ENCODE assay signal across 10 cellular contexts in the genomic region with DNA sequence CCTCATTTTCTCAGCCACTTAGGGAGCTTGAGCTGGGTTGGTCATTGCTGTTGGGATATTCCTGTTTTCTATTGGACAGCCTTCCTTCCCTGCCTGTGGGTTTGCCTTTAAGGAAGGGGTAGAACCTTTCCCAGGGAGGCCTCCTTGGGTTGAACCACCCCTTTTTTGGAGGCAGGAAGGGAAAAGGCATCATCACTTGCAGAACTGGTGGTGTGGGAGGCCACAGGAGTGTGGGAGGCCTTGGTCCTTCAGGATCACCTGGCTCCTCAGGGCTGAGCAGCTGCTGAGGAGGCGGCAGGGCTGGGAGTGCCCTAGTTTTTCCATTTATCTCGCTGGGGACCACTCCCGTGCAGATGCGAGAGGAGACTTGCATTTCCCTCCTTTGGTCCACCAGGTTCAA. TPM values are rescaled to one million over a fixed set of nuclear protein-coding genes. Genes with fewer than 3 reads are reported as not detected.
DNase-seq lines count a peak whose midpoint lies in the region; ATAC-seq, FAIRE-seq and TF ChIP-seq lines count a peak whose summit lies in the region.
"Had no signal": no experiment of that assay in that cellular context is flagged by ENCODE, and none has a peak within 500 bp of the region (broad histone marks: within the 10 kb centered on the region; RNA-seq: fewer than 3 reads in every experiment).

No MANE protein-coding gene starts in this region.

- WGBS in tibial nerve, 2 donors: 63 to 65% methylated on average over 4 of the region's 4 CpGs

- no peak for DNase-seq in activated T-cell treated with anti-CD3 and anti-CD28 coated beads, Interleukin-2, amount 50 U/mL, for 4 hours
- DNase-seq in activated T-cell treated with anti-CD3 and anti-CD28 coated beads, Interleukin-2, amount 50 U/mL, for 1 hour: no peak
- no peak for DNase-seq in memory B cell (ENCODE audit: low spot score in 2 of 2)
- no peak for DNase-seq in tibial nerve (ENCODE audit: low spot score in 2 of 2)
- DNase-seq in RCC 7860 (ENCODE audit: low spot score): no peak
- no peak for DNase-seq in right atrium auricular region (ENCODE audit: low spot score)

- peaks cover 49% of the 10 kb centered on the region for H3K4me1 Mint-ChIP-seq in activated T-cell treated with anti-CD3 and anti-CD28 coated beads, Interleukin-2, amount 50 U/mL, for 4 hours (ENCODE audit: low read depth)
- H3K4me1 Mint-ChIP-seq in activated T-helper 17 cell treated with anti-CD3 and anti-CD28 coated beads, Interleukin-2, amount 50 U/mL, for 72 hours: peaks cover 12% of the 10 kb centered on the region
- H3K4me1 Mint-ChIP-seq in memory B cell: peaks cover 23% of the 10 kb centered on the region

- no peak for ATAC-seq in activated T-cell treated with anti-CD3 and anti-CD28 coated beads, Interleukin-2, amount 50 U/mL, for 4 hours
- no peak for ATAC-seq in activated T-helper 17 cell treated with anti-CD3 and anti-CD28 coated beads, Interleukin-2, amount 50 U/mL, for 72 hours (replicated peaks)
- ATAC-seq in memory B cell (ENCODE audit: low read depth) (no peak), GM21528 (IDR thresholded peaks at IDR 0.05; ENCODE audit: low FRiP score, unreplicated experiment) (no peak)

- TF ChIP-seq EP300 in tibial nerve (IDR thresholded peaks at IDR 0.05): no peak

- no peaks in the 10 kb centered on the region for H3K9me3 Mint-ChIP-seq in activated T-cell treated with anti-CD3 and anti-CD28 coated beads, Interleukin-2, amount 50 U/mL, for 4 hours
- no peaks in the 10 kb centered on the region for H3K9me3 Mint-ChIP-seq in activated T-helper 17 cell treated with anti-CD3 and anti-CD28 coated beads, Interleukin-2, amount 50 U/mL, for 72 hours
- no peaks in the 10 kb centered on the region for H3K9me3 Mint-ChIP-seq in memory B cell

- no peak for TF ChIP-seq POLR2A in tibial nerve (IDR thresholded peaks at IDR 0.05)

- H3K36me3 ChIP-seq in tibial nerve: peaks cover 0 to 54% (median under 1%) of the 10 kb centered on the region in 3 donors
- peaks cover 16% of the 10 kb centered on the region for H3K36me3 ChIP-seq in right atrium auricular region
- H3K36me3 ChIP-seq: prostate gland had no signal

- H3K27me3 Mint-ChIP-seq in activated T-cell treated with anti-CD3 and anti-CD28 coated beads, Interleukin-2, amount 50 U/mL, for 4 hours (ENCODE audit: low read depth): no peaks in the 10 kb centered on the region
- H3K27me3 Mint-ChIP-seq in activated T-helper 17 cell treated with anti-CD3 and anti-CD28 coated beads, Interleukin-2, amount 50 U/mL, for 72 hours: no peaks in the 10 kb centered on the region
- H3K27me3 Mint-ChIP-seq in memory B cell: no peaks in the 10 kb centered on the region

- H3K9me3 ChIP-seq in tibial nerve (no peaks in the 10 kb centered on the region), right atrium auricular region (no peaks in the 10 kb centered on the region)
- H3K9me3 ChIP-seq: prostate gland had no signal

- H3K4me3 ChIP-seq in tibial nerve (peak overlapping the region in 1 of 4 donors; percentile 86), right atrium auricular region (no peak overlapping the region)

- no peak for TF ChIP-seq CTCF in tibial nerve (IDR thresholded peaks at IDR 0.05)
- no peak for TF ChIP-seq CTCF in right atrium auricular region (IDR thresholded peaks at IDR 0.05)

- H3K36me3 Mint-ChIP-seq in activated T-cell treated with anti-CD3 and anti-CD28 coated beads, Interleukin-2, amount 50 U/mL, for 4 hours (ENCODE audit: insufficient read depth): peaks cover 19% of the 10 kb centered on the region
- peaks cover 49% of the 10 kb centered on the region for H3K36me3 Mint-ChIP-seq in activated T-helper 17 cell treated with anti-CD3 and anti-CD28 coated beads, Interleukin-2, amount 50 U/mL, for 72 hours (ENCODE audit: low read depth)
- H3K36me3 Mint-ChIP-seq in memory B cell: peaks cover 8% of the 10 kb centered on the region

- H3K4me1 ChIP-seq in tibial nerve (peaks cover 0 to 39% (median 16%) of the 10 kb centered on the region in 4 donors), right atrium auricular region (peaks cover 0 to 24% of the 10 kb centered on the region in 2 donors)

- H3K27ac Mint-ChIP-seq in activated T-helper 17 cell treated with anti-CD3 and anti-CD28 coated beads, Interleukin-2, amount 50 U/mL, for 72 hours: no peak overlapping the region
- no peak overlapping the region for H3K27ac Mint-ChIP-seq in memory B cell

- H3K27me3 ChIP-seq in tibial nerve (no peaks in the 10 kb centered on the region), right atrium auricular region (no peaks in the 10 kb centered on the region)

- H3K4me3 Mint-ChIP-seq in activated T-cell treated with anti-CD3 and anti-CD28 coated beads, Interleukin-2, amount 50 U/mL, for 4 hours: peak overlapping the region; percentile 96
- H3K4me3 Mint-ChIP-seq in activated T-helper 17 cell treated with anti-CD3 and anti-CD28 coated beads, Interleukin-2, amount 50 U/mL, for 72 hours: peak overlapping the region; percentile 95
- H3K4me3 Mint-ChIP-seq in memory B cell: peak overlapping the region; percentile 97

- no peak for FAIRE-seq in RCC 7860 (lab: Jason Lieb, UNC)

- H3K27ac ChIP-seq in tibial nerve (peak overlapping the region in 3 of 4 donors; percentile 66 to 86 (median 78)), right atrium auricular region (peak overlapping the region in 1 of 2 donors; percentile 69)

RNA-seq across cellular contexts. Expression of gene CYB561D1, which starts 0.7 kb away (rescaled TPM):
- 10 to 100 TPM in 2 of 3 donors, 1 to 10 TPM in 1; 9.0 to 11.1 (median 10.6) TPM for total RNA-seq in activated T-cell treated with anti-CD3 and anti-CD28 coated beads, Interleukin-2, amount 50 U/mL, for 4 hours
- 10 to 100 TPM in 1 of 2 donors, 1 to 10 TPM in 1; 7.6 to 19.2 TPM for total RNA-seq in activated T-helper 17 cell treated with anti-CD3 and anti-CD28 coated beads, Interleukin-2, amount 50 U/mL, for 72 hours
- total RNA-seq in tibial nerve (1 to 10 TPM; 4.4 to 8.4 (median 5.6) TPM), right atrium auricular region (1 to 10 TPM; 2.6 to 6.9 TPM)

RNA-seq across cellular contexts. Expression of gene ATXN7L2, which starts 9.5 kb away (rescaled TPM):
- total RNA-seq in activated T-cell treated with anti-CD3 and anti-CD28 coated beads, Interleukin-2, amount 50 U/mL, for 4 hours: 10 to 100 TPM; 19.5 to 23.8 (median 23.6) TPM
- total RNA-seq in activated T-helper 17 cell treated with anti-CD3 and anti-CD28 coated beads, Interleukin-2, amount 50 U/mL, for 72 hours: 10 to 100 TPM; 14.5 to 15.3 TPM
- 1 to 10 TPM; 6.5 to 6.8 (median 6.5) TPM for total RNA-seq in tibial nerve
- total RNA-seq in right atrium auricular region: 1 to 10 TPM; 2.4 to 3.5 TPM

RNA-seq across cellular contexts. Expression of gene AMIGO1, which starts 16.3 kb away (rescaled TPM):
- 1 to 10 TPM; 2.9 to 4.5 (median 4.0) TPM for total RNA-seq in activated T-cell treated with anti-CD3 and anti-CD28 coated beads, Interleukin-2, amount 50 U/mL, for 4 hours
- 1 to 10 TPM; 1.1 to 1.2 TPM for total RNA-seq in activated T-helper 17 cell treated with anti-CD3 and anti-CD28 coated beads, Interleukin-2, amount 50 U/mL, for 72 hours
- total RNA-seq in tibial nerve (10 to 100 TPM in 1 of 4 donors, 1 to 10 TPM in 3; 8.1 to 10.3 (median 8.4) TPM), right atrium auricular region (10 to 100 TPM; 11.0 to 15.1 TPM)

RNA-seq across cellular contexts. Expression of gene SYPL2, which starts 26.9 kb away (rescaled TPM):
- total RNA-seq in activated T-cell treated with anti-CD3 and anti-CD28 coated beads, Interleukin-2, amount 50 U/mL, for 4 hours: under 1 TPM in 2 of 3 donors, not detected in 1; 0.13 to 0.37 TPM
- not detected for total RNA-seq in activated T-helper 17 cell treated with anti-CD3 and anti-CD28 coated beads, Interleukin-2, amount 50 U/mL, for 72 hours
- total RNA-seq in tibial nerve (1 to 10 TPM; 1.5 to 3.5 (median 2.4) TPM), right atrium auricular region (1 to 10 TPM; 4.7 to 9.6 TPM)

RNA-seq across cellular contexts. Expression of gene GPR61, which starts 46.4 kb away (rescaled TPM):
- total RNA-seq in activated T-cell treated with anti-CD3 and anti-CD28 coated beads, Interleukin-2, amount 50 U/mL, for 4 hours: not detected
- under 1 TPM in 1 of 2 donors, not detected in 1; 0.45 TPM for total RNA-seq in activated T-helper 17 cell treated with anti-CD3 and anti-CD28 coated beads, Interleukin-2, amount 50 U/mL, for 72 hours
- under 1 TPM in 2 of 4 donors, not detected in 2; 0.59 to 0.60 TPM for total RNA-seq in tibial nerve
- total RNA-seq in right atrium auricular region: under 1 TPM; 0.11 to 0.16 TPM
- total RNA-seq: fibroblast of villous mesenchyme had no signal
